ENCODE assay signal across 1 cellular context in the genomic region with DNA sequence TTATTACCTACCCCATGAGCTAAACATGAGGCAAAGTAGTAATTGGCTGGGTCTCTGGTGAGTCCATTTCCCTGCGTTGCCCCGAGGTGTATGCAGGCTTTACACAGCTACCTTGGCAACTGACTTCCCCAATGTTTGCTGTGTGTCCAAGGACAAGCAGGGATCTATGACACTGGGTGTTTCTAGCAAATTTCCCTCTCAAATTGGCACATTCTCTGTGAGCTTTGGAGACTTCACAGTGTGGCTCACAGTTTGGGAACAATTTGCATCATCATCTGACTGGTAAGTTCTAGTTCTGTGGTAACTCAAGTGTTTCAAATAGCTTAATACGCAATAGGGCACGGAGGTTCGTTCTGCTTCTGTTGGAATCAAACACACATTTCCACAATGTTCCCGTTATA.
TF ChIP-seq lines count a peak whose summit lies in the region.

No MANE protein-coding gene starts in this region.

TF ChIP-seq in K562, 482 proteins besides CTCF, POLR2A, EP300 and RAD21 (continued from another document):
- TF ChIP-seq, protein P1, sequence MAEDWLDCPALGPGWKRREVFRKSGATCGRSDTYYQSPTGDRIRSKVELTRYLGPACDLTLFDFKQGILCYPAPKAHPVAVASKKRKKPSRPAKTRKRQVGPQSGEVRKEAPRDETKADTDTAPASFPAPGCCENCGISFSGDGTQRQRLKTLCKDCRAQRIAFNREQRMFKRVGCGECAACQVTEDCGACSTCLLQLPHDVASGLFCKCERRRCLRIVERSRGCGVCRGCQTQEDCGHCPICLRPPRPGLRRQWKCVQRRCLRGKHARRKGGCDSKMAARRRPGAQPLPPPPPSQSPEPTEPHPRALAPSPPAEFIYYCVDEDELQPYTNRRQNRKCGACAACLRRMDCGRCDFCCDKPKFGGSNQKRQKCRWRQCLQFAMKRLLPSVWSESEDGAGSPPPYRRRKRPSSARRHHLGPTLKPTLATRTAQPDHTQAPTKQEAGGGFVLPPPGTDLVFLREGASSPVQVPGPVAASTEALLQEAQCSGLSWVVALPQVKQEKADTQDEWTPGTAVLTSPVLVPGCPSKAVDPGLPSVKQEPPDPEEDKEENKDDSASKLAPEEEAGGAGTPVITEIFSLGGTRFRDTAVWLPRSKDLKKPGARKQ (CRISPR knock-in tag; IDR thresholded peaks at IDR 0.05), result no peak
- TF ChIP-seq, protein P2, sequence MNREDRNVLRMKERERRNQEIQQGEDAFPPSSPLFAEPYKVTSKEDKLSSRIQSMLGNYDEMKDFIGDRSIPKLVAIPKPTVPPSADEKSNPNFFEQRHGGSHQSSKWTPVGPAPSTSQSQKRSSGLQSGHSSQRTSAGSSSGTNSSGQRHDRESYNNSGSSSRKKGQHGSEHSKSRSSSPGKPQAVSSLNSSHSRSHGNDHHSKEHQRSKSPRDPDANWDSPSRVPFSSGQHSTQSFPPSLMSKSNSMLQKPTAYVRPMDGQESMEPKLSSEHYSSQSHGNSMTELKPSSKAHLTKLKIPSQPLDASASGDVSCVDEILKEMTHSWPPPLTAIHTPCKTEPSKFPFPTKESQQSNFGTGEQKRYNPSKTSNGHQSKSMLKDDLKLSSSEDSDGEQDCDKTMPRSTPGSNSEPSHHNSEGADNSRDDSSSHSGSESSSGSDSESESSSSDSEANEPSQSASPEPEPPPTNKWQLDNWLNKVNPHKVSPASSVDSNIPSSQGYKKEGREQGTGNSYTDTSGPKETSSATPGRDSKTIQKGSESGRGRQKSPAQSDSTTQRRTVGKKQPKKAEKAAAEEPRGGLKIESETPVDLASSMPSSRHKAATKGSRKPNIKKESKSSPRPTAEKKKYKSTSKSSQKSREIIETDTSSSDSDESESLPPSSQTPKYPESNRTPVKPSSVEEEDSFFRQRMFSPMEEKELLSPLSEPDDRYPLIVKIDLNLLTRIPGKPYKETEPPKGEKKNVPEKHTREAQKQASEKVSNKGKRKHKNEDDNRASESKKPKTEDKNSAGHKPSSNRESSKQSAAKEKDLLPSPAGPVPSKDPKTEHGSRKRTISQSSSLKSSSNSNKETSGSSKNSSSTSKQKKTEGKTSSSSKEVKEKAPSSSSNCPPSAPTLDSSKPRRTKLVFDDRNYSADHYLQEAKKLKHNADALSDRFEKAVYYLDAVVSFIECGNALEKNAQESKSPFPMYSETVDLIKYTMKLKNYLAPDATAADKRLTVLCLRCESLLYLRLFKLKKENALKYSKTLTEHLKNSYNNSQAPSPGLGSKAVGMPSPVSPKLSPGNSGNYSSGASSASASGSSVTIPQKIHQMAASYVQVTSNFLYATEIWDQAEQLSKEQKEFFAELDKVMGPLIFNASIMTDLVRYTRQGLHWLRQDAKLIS (CRISPR knock-in tag; IDR thresholded peaks at IDR 0.05), result no peak
- TF ChIP-seq, protein P3, sequence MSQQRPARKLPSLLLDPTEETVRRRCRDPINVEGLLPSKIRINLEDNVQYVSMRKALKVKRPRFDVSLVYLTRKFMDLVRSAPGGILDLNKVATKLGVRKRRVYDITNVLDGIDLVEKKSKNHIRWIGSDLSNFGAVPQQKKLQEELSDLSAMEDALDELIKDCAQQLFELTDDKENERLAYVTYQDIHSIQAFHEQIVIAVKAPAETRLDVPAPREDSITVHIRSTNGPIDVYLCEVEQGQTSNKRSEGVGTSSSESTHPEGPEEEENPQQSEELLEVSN (IDR thresholded peaks at IDR 0.05; ENCODE audit: borderline replicate concordance in 1 of 2, extremely low read depth in 1 of 2, insufficient read depth in 1 of 2, insufficient read length in 1 of 2, low read depth in 1 of 2, low read length in 1 of 2, poor library complexity in 1 of 2, severe bottlenecking in 1 of 2), result no peak
